In the genomic region with DNA sequence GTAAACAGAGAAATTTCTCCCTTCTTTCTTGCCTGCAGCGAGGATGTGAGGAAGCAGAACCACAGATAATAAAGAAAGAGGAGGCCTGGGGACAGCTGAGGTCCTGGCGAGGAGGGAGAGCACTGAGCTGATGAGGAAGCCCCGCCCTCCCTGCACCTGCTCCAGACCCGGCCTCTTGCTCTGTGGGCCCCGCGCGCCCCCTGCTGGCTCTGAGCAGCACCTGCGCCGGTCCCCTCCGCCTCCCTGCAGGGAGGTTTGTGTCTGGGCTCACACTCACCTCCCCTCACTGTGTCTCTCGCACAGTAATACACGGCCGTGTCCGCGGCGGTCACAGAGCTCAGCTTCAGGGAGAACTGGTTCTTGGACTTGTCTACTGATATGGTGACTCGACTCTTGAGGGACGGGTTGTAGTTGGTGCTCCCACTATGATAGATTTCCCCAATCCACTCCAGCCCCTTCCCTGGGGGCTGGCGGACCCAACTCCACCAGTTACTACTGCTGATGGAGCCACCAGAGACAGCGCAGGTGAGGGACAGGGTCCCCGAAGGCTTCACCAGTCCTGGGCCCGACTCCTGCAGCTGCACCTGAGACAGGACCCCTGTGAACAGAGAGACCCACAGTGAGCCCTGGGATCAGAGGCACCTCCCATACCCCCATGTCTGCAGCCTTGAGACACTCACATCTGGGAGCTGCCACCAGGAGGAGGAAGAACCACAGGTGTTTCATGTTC, we compare ENCODE assay signal across 8 cellular contexts.
A peak's percentile ranks its signal among the peaks of the same experiment; 100 is the strongest.
DNase-seq lines count a peak whose midpoint lies in the region; ATAC-seq and TF ChIP-seq lines count a peak whose summit lies in the region.
"Not testable (repeated sequence)": the region's sequence is repeated elsewhere in the genome, so short reads cannot be mapped to it uniquely, and the experiment has no call there.

No MANE protein-coding gene starts in this region.

- TF ChIP-seq CTCF in fibroblast of villous mesenchyme (IDR thresholded peaks at IDR 0.05; ENCODE audit: insufficient read depth, low read depth, low read length) (peak; percentile 12), upper lobe of right lung (IDR thresholded peaks at IDR 0.05) (peak; percentile 31)

- H3K4me1 ChIP-seq in upper lobe of right lung, result not testable (repeated sequence)

- not testable (repeated sequence) for H3K36me3 ChIP-seq in KOPT-K1 (ENCODE audit: insufficient read depth, low read length); upper lobe of right lung

- DNase-seq in Daoy (ENCODE audit: low read depth) (peak; percentile 67), NCI-H69 (lab: John Stamatoyannopoulos, UW) (peak; percentile 75), UCSD-AML1 (lab: John Stamatoyannopoulos, UW; ENCODE audit: unreplicated experiment) (peak; percentile 67)
- peak; percentile 74 to 80 for DNase-seq in activated T-helper 1 cell treated with anti-CD3 and anti-CD28 coated beads, Interleukin-2, amount 50 U/mL, for 16 hours (ENCODE audit: low read depth in 1 of 2, low spot score in 1 of 2)
- not testable (repeated sequence) for DNase-seq in fibroblast of villous mesenchyme (ENCODE audit: low read depth); upper lobe of right lung
- peak; percentile 66 to 87 for DNase-seq in stimulated activated CD4-positive, alpha-beta T cell treated with anti-CD3 and anti-CD28 coated beads, Interleukin-15, amount 100 ng/mL, for 48 hours (ENCODE audit: low read depth in 2 of 2)

- H3K27ac ChIP-seq in KOPT-K1 (ENCODE audit: low read depth, low read length, poor library complexity, severe bottlenecking), result peak overlapping the region; percentile 57
- not testable (repeated sequence) for H3K27ac ChIP-seq in upper lobe of right lung

- ATAC-seq in upper lobe of right lung, result not testable (repeated sequence)

- H3K9me3 ChIP-seq in KOPT-K1 (ENCODE audit: insufficient read depth, low read length, poor library complexity, severe bottlenecking); upper lobe of right lung: not testable (repeated sequence)

- intact Hi-C loops in upper lobe of right lung (cut with DNase I), result not testable (repeated sequence)

- H3K4me3 ChIP-seq in fibroblast of villous mesenchyme (ENCODE audit: low read depth, low read length); upper lobe of right lung: not testable (repeated sequence)

- H3K27me3 ChIP-seq in upper lobe of right lung, result not testable (repeated sequence)
